10 cellular contexts compared by ENCODE assay signal in the genomic region with DNA sequence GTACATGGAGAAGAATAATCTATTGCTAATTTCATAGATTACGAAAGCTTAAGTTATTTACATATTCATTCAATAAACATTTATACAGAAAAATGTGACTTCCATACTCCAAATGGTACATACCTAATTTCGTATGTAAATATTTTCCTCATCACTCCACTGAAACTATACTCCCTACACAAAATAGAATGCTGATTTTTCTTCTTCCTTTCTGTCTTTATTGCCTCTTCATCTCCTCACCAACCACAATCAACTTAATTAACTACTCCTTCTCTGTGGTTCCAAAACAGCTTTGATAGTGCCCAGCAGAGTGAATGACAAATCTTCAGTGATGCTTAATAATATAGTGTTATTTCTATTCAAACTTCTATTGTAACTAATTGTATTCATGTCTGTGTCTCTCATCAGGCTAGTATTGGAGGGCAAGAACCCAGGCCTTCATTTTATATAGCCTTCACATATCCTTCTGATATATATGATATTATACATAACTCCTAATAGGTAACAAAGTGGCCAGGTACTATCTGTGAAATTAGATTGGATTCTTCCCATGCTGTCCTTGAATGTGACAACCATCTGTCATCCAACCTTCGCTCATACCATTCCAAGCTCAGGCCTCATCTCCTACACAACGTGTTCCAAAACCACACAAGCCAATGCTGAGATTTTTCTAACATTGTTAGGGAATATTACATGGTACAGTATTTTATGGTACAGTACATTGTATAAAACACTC. TPM values are rescaled to one million over a fixed set of nuclear protein-coding genes. Genes with fewer than 3 reads are reported as not detected.
DNase-seq lines count a peak whose midpoint lies in the region; ATAC-seq and TF ChIP-seq lines count a peak whose summit lies in the region.
"Had no signal": no experiment of that assay in that cellular context is flagged by ENCODE, and none has a peak within 500 bp of the region (broad histone marks: within the 10 kb centered on the region; RNA-seq: fewer than 3 reads in every experiment).

No MANE protein-coding gene starts in this region.

- DNase-seq in AG04450 (ENCODE audit: low read depth, low spot score), result no peak
- no peak for DNase-seq in H9
- DNase-seq in mammary epithelial cell, result no peak
- no peak for DNase-seq in natural killer cell treated with Interleukin-12 subunit alpha and Interleukin-12 subunit beta and Interleukin-15 and Interleukin-18, amount 100 ng/mL, for 72 hours (ENCODE audit: low spot score)
- DNase-seq in stimulated activated CD4-positive, alpha-beta T cell treated with anti-CD3 and anti-CD28 coated beads, Interleukin-4, amount 100 ng/mL, for 24 hours, result no peak
- no peak for DNase-seq in activated naive CD4-positive, alpha-beta T cell treated with anti-CD3 and anti-CD28 coated beads for 36 hours
- no peak for DNase-seq in HT-29 (ENCODE audit: low spot score)
- DNase-seq: nucleus accumbens had no signal

- POLR2A ChIA-PET in AG04450 (lab: Yijun Ruan, JAX), result no interaction called here

- H2BK20ac ChIP-seq in H9 (ENCODE audit: low read depth, low read length, poor library complexity, severe bottlenecking), result no peak overlapping the region

- H3K27ac Mint-ChIP-seq in H9, result peak overlapping the region in 1 of 3 experiments; percentile 14; a peak in 2 of 7 replicates
- H3K27ac Mint-ChIP-seq in natural killer cell treated with Interleukin-12 subunit alpha and Interleukin-12 subunit beta and Interleukin-15 and Interleukin-18, amount 100 ng/mL, for 72 hours, result peak overlapping the region; percentile 74 to 84
- no peak overlapping the region for H3K27ac Mint-ChIP-seq in activated naive CD4-positive, alpha-beta T cell treated with anti-CD3 and anti-CD28 coated beads for 36 hours

- no peak overlapping the region for H3K23ac ChIP-seq in H9 (ENCODE audit: insufficient read length, low read depth, low read length)

- H3K4me2 ChIP-seq in H9 (ENCODE audit: insufficient read depth, insufficient read length, low read length) (peak overlapping the region; percentile 27), mammary epithelial cell (ENCODE audit: insufficient read depth, low read depth, low read length) (peak overlapping the region; percentile 94)
- H3K4me2 ChIP-seq: BLaER1 had no signal

- peaks cover 72% of the 10 kb centered on the region; the same call in 1 of the 2 replicates for H3K79me2 ChIP-seq in H9 (ENCODE audit: insufficient read depth, low read length)
- peaks cover 100% of the 10 kb centered on the region for H3K79me2 ChIP-seq in mammary epithelial cell (ENCODE audit: insufficient read depth, low read length)

- no peak overlapping the region for H3K4ac ChIP-seq in H9 (ENCODE audit: low read depth, low read length)

- no peak overlapping the region for H2AK5ac ChIP-seq in H9 (ENCODE audit: insufficient read length, low read length)

- no peak overlapping the region for H2BK120ac ChIP-seq in H9 (ENCODE audit: low read depth, low read length, poor library complexity, severe bottlenecking)

- H3K27me3 Mint-ChIP-seq in H9 (ENCODE audit: low read depth), result no peaks in the 10 kb centered on the region; the same call in 1 of the 2 replicates
- H3K27me3 Mint-ChIP-seq in natural killer cell treated with Interleukin-12 subunit alpha and Interleukin-12 subunit beta and Interleukin-15 and Interleukin-18, amount 100 ng/mL, for 72 hours, result no peaks in the 10 kb centered on the region
- H3K27me3 Mint-ChIP-seq in activated naive CD4-positive, alpha-beta T cell treated with anti-CD3 and anti-CD28 coated beads for 36 hours (ENCODE audit: low read depth), result no peaks in the 10 kb centered on the region

- H2AFZ ChIP-seq in H9 (ENCODE audit: low read length), result no peak overlapping the region
- H2AFZ ChIP-seq in mammary epithelial cell (ENCODE audit: low read depth, low read length), result no peak overlapping the region

- no peak overlapping the region for H4K91ac ChIP-seq in H9 (ENCODE audit: insufficient read length, low read depth, low read length)

- H3K23me2 ChIP-seq in H9 (ENCODE audit: insufficient read length, low read depth, low read length, poor library complexity, severe bottlenecking), result peaks cover 7% of the 10 kb centered on the region

- H2BK5ac ChIP-seq in H9 (ENCODE audit: insufficient read length, low read length), result no peak overlapping the region

- H3K56ac ChIP-seq in H9 (ENCODE audit: insufficient read length, low read depth, low read length), result no peak overlapping the region

- H3K14ac ChIP-seq in H9 (ENCODE audit: insufficient read depth, low read length), result no peak overlapping the region

- H3K18ac ChIP-seq in H9 (ENCODE audit: insufficient read length, low read depth, low read length), result no peak overlapping the region

- H4K8ac ChIP-seq in H9 (replicated peaks; ENCODE audit: insufficient read length, low read depth, low read length), result no peak overlapping the region

- H3K4me1 ChIP-seq in H9 (ENCODE audit: insufficient read depth, low read length), result peaks cover 11% of the 10 kb centered on the region; the same call in 1 of the 2 replicates
- peaks cover 43% of the 10 kb centered on the region for H3K4me1 ChIP-seq in mammary epithelial cell (ENCODE audit: insufficient read depth, low read length)

- H3K27me3 ChIP-seq in AG04450 (ENCODE audit: control insufficient read depth, insufficient read depth, low read length) (no peaks in the 10 kb centered on the region), H9 (ENCODE audit: insufficient read depth, low read length) (no peaks in the 10 kb centered on the region), mammary epithelial cell (ENCODE audit: insufficient read depth, low read length) (no peaks in the 10 kb centered on the region)
- H3K27me3 ChIP-seq: BLaER1 had no signal

- H3K9me3 ChIP-seq in AG04450 (ENCODE audit: control insufficient read depth, insufficient read depth, low read length) (no peaks in the 10 kb centered on the region), H9 (ENCODE audit: control insufficient read depth, low read depth, low read length) (no peaks in the 10 kb centered on the region), mammary epithelial cell (replicated peaks; ENCODE audit: insufficient read depth, low read length) (no peaks in the 10 kb centered on the region)
- H3K9me3 ChIP-seq: BLaER1 had no signal

- H3K4me3 ChIP-seq in AG04450 (ENCODE audit: low read depth, low read length) (peak overlapping the region; percentile 10), mammary epithelial cell (replicated peaks in 1 of 3; ENCODE audit: insufficient read depth in 1 of 3, low read depth in 2 of 3, low read length in 3 of 3) (peak overlapping the region; percentile 91 to 95 (median 95))
- H3K4me3 ChIP-seq: BLaER1 had no signal

- TF ChIP-seq CTCF in AG04450 (IDR thresholded peaks at IDR 0.05; ENCODE audit: low read depth, low read length) (no peak), H9 (conservative IDR thresholded peaks at IDR 0.05) (no peak), mammary epithelial cell (conservative IDR thresholded peaks at IDR 0.05 in 1 of 2, IDR thresholded peaks at IDR 0.05 in 1 of 2; ENCODE audit: extremely low read depth in 1 of 2, insufficient read depth in 1 of 2, low read depth in 1 of 2, low read length in 2 of 2) (no peak)

- dilution Hi-C loops in mammary epithelial cell (cut with HindIII; ENCODE audit: low sequenced_read_pairs), result no loop called here

- BruUV-seq in mammary epithelial cell (replicated peaks; lab: Mats Ljungman, UMichigan), result no TSS peak

- H3K27ac ChIP-seq in AG04450 (ENCODE audit: low read depth, low read length) (no peak overlapping the region), H9 (ENCODE audit: insufficient read length, low read depth, low read length) (no peak overlapping the region), mammary epithelial cell (ENCODE audit: insufficient read depth, low read depth, low read length) (peak overlapping the region; percentile 94)
- H3K27ac ChIP-seq: BLaER1 had no signal

- no peaks in the 10 kb centered on the region for H3K79me1 ChIP-seq in H9 (ENCODE audit: insufficient read depth, low read depth, low read length, poor library complexity, severe bottlenecking)

- H4K20me1 ChIP-seq in H9 (ENCODE audit: control insufficient read depth, insufficient read depth, insufficient read length) (no peaks in the 10 kb centered on the region), mammary epithelial cell (ENCODE audit: insufficient read depth, low read length) (peaks cover 26% of the 10 kb centered on the region)

- ATAC-seq in natural killer cell treated with Interleukin-12 subunit alpha and Interleukin-12 subunit beta and Interleukin-15 and Interleukin-18, amount 100 ng/mL, for 72 hours, result no peak
- no peak for ATAC-seq in HG03520 (IDR thresholded peaks at IDR 0.05; ENCODE audit: unreplicated experiment)

- WGBS in H9 (ENCODE audit: extremely low coverage, insufficient read length, low lambda C conversion rate), result no CpG with 5 or more reads among the region's 4 CpGs
- 76% methylated on average over 4 of the region's 4 CpGs for WGBS in mammary epithelial cell (ENCODE audit: low coverage, missing lambda C conversion rate)

- H3T11ph ChIP-seq in H9 (ENCODE audit: low read length), result no peak overlapping the region

- H3K4me1 Mint-ChIP-seq in H9, result peaks cover 76 to 80% of the 10 kb centered on the region in 2 experiments
- H3K4me1 Mint-ChIP-seq in natural killer cell treated with Interleukin-12 subunit alpha and Interleukin-12 subunit beta and Interleukin-15 and Interleukin-18, amount 100 ng/mL, for 72 hours (ENCODE audit: low read depth in 2 of 2), result peaks cover 69 to 80% of the 10 kb centered on the region in 2 donors
- peaks cover 64% of the 10 kb centered on the region for H3K4me1 Mint-ChIP-seq in activated naive CD4-positive, alpha-beta T cell treated with anti-CD3 and anti-CD28 coated beads for 36 hours (ENCODE audit: low read depth)

- H3K36me3 ChIP-seq in mammary epithelial cell (ENCODE audit: insufficient read depth, low read length), result peaks cover 7% of the 10 kb centered on the region

- CTCF ChIA-PET in AG04450 (lab: Charles Lee) (no interaction called here), mammary epithelial cell (lab: Charles Lee; ENCODE audit: low non-redundant PET) (no interaction called here)
- CTCF ChIA-PET in activated naive CD4-positive, alpha-beta T cell treated with anti-CD3 and anti-CD28 coated beads for 36 hours (lab: Charles Lee), result interaction anchor here (0.6 kb wide), 1 partner anchor 1301 kb away, joined by 3 read pairs; no protein-coding TSS in a partner anchor

- H4K5ac ChIP-seq in H9 (ENCODE audit: insufficient read length, low read depth, low read length), result no peak overlapping the region

- no peak overlapping the region for H2BK12ac ChIP-seq in H9 (ENCODE audit: insufficient read length, low read depth, low read length)

- H3K4me3 Mint-ChIP-seq in H9, result no peak overlapping the region; a peak in 1 of 5 replicates
- peak overlapping the region; percentile 82 for H3K4me3 Mint-ChIP-seq in natural killer cell treated with Interleukin-12 subunit alpha and Interleukin-12 subunit beta and Interleukin-15 and Interleukin-18, amount 100 ng/mL, for 72 hours
- no peak overlapping the region for H3K4me3 Mint-ChIP-seq in activated naive CD4-positive, alpha-beta T cell treated with anti-CD3 and anti-CD28 coated beads for 36 hours

- in situ Hi-C loops in mammary epithelial cell (cut with MboI; ENCODE audit: low sequenced_read_pairs in 2 of 2), result loop anchor here in 1 of 2 donors (10.0 kb wide), 1 partner anchor 52 kb away; no protein-coding TSS in a partner anchor

- no peak overlapping the region for H2BK15ac ChIP-seq in H9 (ENCODE audit: low read depth, low read length)

- no peak overlapping the region for H3K9ac ChIP-seq in H9 (ENCODE audit: extremely low read depth, insufficient read length, low read length)
- peak overlapping the region; percentile 7 for H3K9ac ChIP-seq in mammary epithelial cell (ENCODE audit: insufficient read depth, low read length)
- H3K9ac ChIP-seq: BLaER1 had no signal

- intact Hi-C loops in mammary epithelial cell (cut with micrococcal nuclease), result loop anchor here (5.0 kb wide), 1 partner anchor 155 kb away; no protein-coding TSS in a partner anchor
- intact Hi-C loops in activated naive CD4-positive, alpha-beta T cell treated with anti-CD3 and anti-CD28 coated beads for 36 hours (cut with micrococcal nuclease), result loop anchor here (10.0 kb wide), 1 partner anchor 508 kb away; a partner anchor contains a TSS

- peaks cover 2 to 11% (median 6%) of the 10 kb centered on the region in 3 experiments; a peak in 4 of 7 replicates for H3K36me3 Mint-ChIP-seq in H9 (ENCODE audit: insufficient read depth in 1 of 3, low read depth in 3 of 3)
- no peaks in the 10 kb centered on the region for H3K36me3 Mint-ChIP-seq in natural killer cell treated with Interleukin-12 subunit alpha and Interleukin-12 subunit beta and Interleukin-15 and Interleukin-18, amount 100 ng/mL, for 72 hours
- no peaks in the 10 kb centered on the region for H3K36me3 Mint-ChIP-seq in activated naive CD4-positive, alpha-beta T cell treated with anti-CD3 and anti-CD28 coated beads for 36 hours (ENCODE audit: low read depth)

- H3K9me3 Mint-ChIP-seq in H9, result no peaks in the 10 kb centered on the region
- no peaks in the 10 kb centered on the region for H3K9me3 Mint-ChIP-seq in natural killer cell treated with Interleukin-12 subunit alpha and Interleukin-12 subunit beta and Interleukin-15 and Interleukin-18, amount 100 ng/mL, for 72 hours
- no peaks in the 10 kb centered on the region for H3K9me3 Mint-ChIP-seq in activated naive CD4-positive, alpha-beta T cell treated with anti-CD3 and anti-CD28 coated beads for 36 hours

RNA-seq across cellular contexts. Expression of a gene that starts 5.3 kb away (rescaled TPM):
- polyA plus RNA-seq in AG04450 (2011; rRNA removed) (1,870 and 2,796 TPM in 2 replicates), mammary epithelial cell (671 TPM)
- 1,381 and 1,666 TPM in 2 replicates for polyA minus RNA-seq in AG04450 (2011; rRNA and poly(A)+ RNA removed)
- total RNA-seq in H9 (2021) (223 and 253 TPM in 2 replicates), mammary epithelial cell (1,000 to 10,000 TPM; 1,296 to 1,718 TPM)
- 831 TPM for polyA minus RNA-seq in mammary epithelial cell
- 100 to 1,000 TPM; 101 to 119 TPM for total RNA-seq in natural killer cell treated with Interleukin-12 subunit alpha and Interleukin-12 subunit beta and Interleukin-15 and Interleukin-18, amount 100 ng/mL, for 72 hours
- total RNA-seq in activated naive CD4-positive, alpha-beta T cell treated with anti-CD3 and anti-CD28 coated beads for 36 hours, result 10 to 100 TPM; 30.3 to 34.5 TPM
- 169 and 195 TPM in 2 replicates for total RNA-seq in HT-29 (2014; rRNA removed; shearing (Covaris generic))
